7 cellular contexts compared by ENCODE assay signal in genomic region chr1:42736152-42736551, GRCh38. TPM values are rescaled to one million over a fixed set of nuclear protein-coding genes. Genes with fewer than 3 reads are reported as not detected.
DNase-seq lines count a peak whose midpoint lies in the region; ATAC-seq and TF ChIP-seq lines count a peak whose summit lies in the region.
"Had no signal": no experiment of that assay in that cellular context is flagged by ENCODE, and none has a peak within 500 bp of the region (broad histone marks: within the 10 kb centered on the region; RNA-seq: fewer than 3 reads in every experiment).

No MANE protein-coding gene starts in this region.

- H3K9me3 ChIP-seq in testis = no peaks in the 10 kb centered on the region

- DNase-seq in stimulated activated naive CD8-positive, alpha-beta T cell treated with anti-CD3 and anti-CD28 coated beads, Interleukin-15, amount 100 ng/mL, for 72 hours = no peak
- no peak for DNase-seq in stimulated activated naive CD8-positive, alpha-beta T cell treated with anti-CD3 and anti-CD28 coated beads, Interleukin-15, Interleukin-2, amounts not matched to agents 100 U/mL and 50 U/mL, for 24 hours
- DNase-seq in cardiac fibroblast (ENCODE audit: low read depth in 2 of 2) = peak; percentile 36 to 42
- DNase-seq in SW480 (ENCODE audit: low spot score) = no peak
- DNase-seq in testis = no peak
- DNase-seq: NCI-H187 had no signal

- H3K4me1 Mint-ChIP-seq in stimulated activated naive CD8-positive, alpha-beta T cell treated with anti-CD3 and anti-CD28 coated beads, Interleukin-15, amount 100 ng/mL, for 72 hours = peaks cover 11% of the 10 kb centered on the region

- intact Hi-C loops in testis (cut with DNase I; ENCODE audit: low total_unique reads) = no loop called here

- peak; percentile 52 for TF ChIP-seq CTCF in cardiac fibroblast (IDR thresholded peaks at IDR 0.05; ENCODE audit: low read depth, low read length)
- no peak for TF ChIP-seq CTCF in testis (IDR thresholded peaks at IDR 0.05)

- H3K27me3 ChIP-seq in testis = no peaks in the 10 kb centered on the region

- peak; percentile 25 for ATAC-seq in stimulated activated naive CD8-positive, alpha-beta T cell treated with anti-CD3 and anti-CD28 coated beads, Interleukin-15, amount 100 ng/mL, for 72 hours
- no peak for ATAC-seq in stimulated activated naive CD8-positive, alpha-beta T cell treated with anti-CD3 and anti-CD28 coated beads, Interleukin-15, Interleukin-2, amounts not matched to agents 100 U/mL and 50 U/mL, for 24 hours
- no peak for ATAC-seq in HG02973 (IDR thresholded peaks at IDR 0.05; ENCODE audit: unreplicated experiment)

- 63 to 79% methylated on average over 4 of the region's 4 CpGs for WGBS in testis, 2 donors

- no peak overlapping the region for H3K4me3 Mint-ChIP-seq in stimulated activated naive CD8-positive, alpha-beta T cell treated with anti-CD3 and anti-CD28 coated beads, Interleukin-15, amount 100 ng/mL, for 72 hours

- H3K4me3 ChIP-seq in cardiac fibroblast (replicated peaks in 1 of 2; ENCODE audit: low read depth in 2 of 2, low read length in 2 of 2) (no peak overlapping the region), testis (no peak overlapping the region)

- H3K4me1 ChIP-seq in testis = no peaks in the 10 kb centered on the region

- TF ChIP-seq POLR2A in testis (IDR thresholded peaks at IDR 0.05) = no peak

- no peaks in the 10 kb centered on the region for H3K27me3 Mint-ChIP-seq in stimulated activated naive CD8-positive, alpha-beta T cell treated with anti-CD3 and anti-CD28 coated beads, Interleukin-15, amount 100 ng/mL, for 72 hours

- no peaks in the 10 kb centered on the region for H3K9me3 Mint-ChIP-seq in stimulated activated naive CD8-positive, alpha-beta T cell treated with anti-CD3 and anti-CD28 coated beads, Interleukin-15, amount 100 ng/mL, for 72 hours

- no peaks in the 10 kb centered on the region for H3K36me3 ChIP-seq in testis (ENCODE audit: low read depth, missing control alignments)

- no peak overlapping the region for H3K27ac Mint-ChIP-seq in stimulated activated naive CD8-positive, alpha-beta T cell treated with anti-CD3 and anti-CD28 coated beads, Interleukin-15, amount 100 ng/mL, for 72 hours

- no peak overlapping the region for H3K27ac ChIP-seq in testis

RNA-seq across cellular contexts. Expression of gene CLDN19, which starts 3.9 kb away (rescaled TPM):
- total RNA-seq in testis = under 1 TPM; 0.19 to 0.24 TPM
- polyA plus RNA-seq in testis (ENCODE audit: insufficient read depth, low read depth, low replicate concordance) = 0.12 TPM

RNA-seq across cellular contexts. Expression of gene P3H1, which starts 30.7 kb away (rescaled TPM):
- total RNA-seq in testis = 10 to 100 TPM; 66.1 to 73.8 TPM
- polyA plus RNA-seq in testis (ENCODE audit: insufficient read depth, low read depth, low replicate concordance) = 60.8 TPM

RNA-seq across cellular contexts. Expression of gene C1orf50, which starts 30.9 kb away (rescaled TPM):
- 10 to 100 TPM in 1 of 2 donors, 1 to 10 TPM in 1; 9.4 to 10.2 TPM for total RNA-seq in testis
- polyA plus RNA-seq in testis (ENCODE audit: insufficient read depth, low read depth, low replicate concordance) = 21.8 TPM

RNA-seq across cellular contexts. Expression of gene TMEM269, which starts 48.6 kb away (rescaled TPM):
- total RNA-seq in testis = 1 to 10 TPM in 1 of 2 donors, under 1 TPM in 1; 0.68 to 1.6 TPM
- 3.5 TPM for polyA plus RNA-seq in testis (ENCODE audit: insufficient read depth, low read depth, low replicate concordance)

RNA-seq across cellular contexts. Expression of gene YBX1, which starts 53.9 kb away (rescaled TPM):
- total RNA-seq in testis = 100 to 1,000 TPM; 798 to 982 TPM
- polyA plus RNA-seq in testis (ENCODE audit: insufficient read depth, low read depth, low replicate concordance) = 2,470 TPM

Comparison
In these comparisons a context has a peak if more than half of its experiments do, and no peak if none do; other contexts are left out.
1. DNase-seq: peak in cardiac fibroblast (2 of 2); none in stimulated activated naive CD8-positive, alpha-beta T cell treated with anti-CD3 and anti-CD28 coated beads, Interleukin-15, amount 100 ng/mL, for 72 hours (0 of 2), stimulated activated naive CD8-positive, alpha-beta T cell treated with anti-CD3 and anti-CD28 coated beads, Interleukin-15, Interleukin-2, amounts not matched to agents 100 U/mL and 50 U/mL, for 24 hours (single experiment), SW480 (single experiment) and testis (single experiment).